In genomic region chr6:32816746-32817204, GRCh38 we compare ENCODE assay signal across 1 cellular context.
TF ChIP-seq lines count a peak whose summit lies in the region.

Gene HLA-DOB, minus strand, starts transcription at chr6:32817002. Its CDS starts 51 bp downstream, at chr6:32816951.

TF ChIP-seq in GM23338, 12 proteins besides CTCF, POLR2A, EP300 and RAD21 (continued from another document):
- TF ChIP-seq, protein P1, sequence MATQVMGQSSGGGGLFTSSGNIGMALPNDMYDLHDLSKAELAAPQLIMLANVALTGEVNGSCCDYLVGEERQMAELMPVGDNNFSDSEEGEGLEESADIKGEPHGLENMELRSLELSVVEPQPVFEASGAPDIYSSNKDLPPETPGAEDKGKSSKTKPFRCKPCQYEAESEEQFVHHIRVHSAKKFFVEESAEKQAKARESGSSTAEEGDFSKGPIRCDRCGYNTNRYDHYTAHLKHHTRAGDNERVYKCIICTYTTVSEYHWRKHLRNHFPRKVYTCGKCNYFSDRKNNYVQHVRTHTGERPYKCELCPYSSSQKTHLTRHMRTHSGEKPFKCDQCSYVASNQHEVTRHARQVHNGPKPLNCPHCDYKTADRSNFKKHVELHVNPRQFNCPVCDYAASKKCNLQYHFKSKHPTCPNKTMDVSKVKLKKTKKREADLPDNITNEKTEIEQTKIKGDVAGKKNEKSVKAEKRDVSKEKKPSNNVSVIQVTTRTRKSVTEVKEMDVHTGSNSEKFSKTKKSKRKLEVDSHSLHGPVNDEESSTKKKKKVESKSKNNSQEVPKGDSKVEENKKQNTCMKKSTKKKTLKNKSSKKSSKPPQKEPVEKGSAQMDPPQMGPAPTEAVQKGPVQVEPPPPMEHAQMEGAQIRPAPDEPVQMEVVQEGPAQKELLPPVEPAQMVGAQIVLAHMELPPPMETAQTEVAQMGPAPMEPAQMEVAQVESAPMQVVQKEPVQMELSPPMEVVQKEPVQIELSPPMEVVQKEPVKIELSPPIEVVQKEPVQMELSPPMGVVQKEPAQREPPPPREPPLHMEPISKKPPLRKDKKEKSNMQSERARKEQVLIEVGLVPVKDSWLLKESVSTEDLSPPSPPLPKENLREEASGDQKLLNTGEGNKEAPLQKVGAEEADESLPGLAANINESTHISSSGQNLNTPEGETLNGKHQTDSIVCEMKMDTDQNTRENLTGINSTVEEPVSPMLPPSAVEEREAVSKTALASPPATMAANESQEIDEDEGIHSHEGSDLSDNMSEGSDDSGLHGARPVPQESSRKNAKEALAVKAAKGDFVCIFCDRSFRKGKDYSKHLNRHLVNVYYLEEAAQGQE (IDR thresholded peaks at IDR 0.05; ENCODE audit: unreplicated experiment) = no peak
- TF ChIP-seq JUNB (IDR thresholded peaks at IDR 0.05; ENCODE audit: unreplicated experiment) = no peak
